9 cellular contexts compared by ENCODE assay signal in the genomic region with DNA sequence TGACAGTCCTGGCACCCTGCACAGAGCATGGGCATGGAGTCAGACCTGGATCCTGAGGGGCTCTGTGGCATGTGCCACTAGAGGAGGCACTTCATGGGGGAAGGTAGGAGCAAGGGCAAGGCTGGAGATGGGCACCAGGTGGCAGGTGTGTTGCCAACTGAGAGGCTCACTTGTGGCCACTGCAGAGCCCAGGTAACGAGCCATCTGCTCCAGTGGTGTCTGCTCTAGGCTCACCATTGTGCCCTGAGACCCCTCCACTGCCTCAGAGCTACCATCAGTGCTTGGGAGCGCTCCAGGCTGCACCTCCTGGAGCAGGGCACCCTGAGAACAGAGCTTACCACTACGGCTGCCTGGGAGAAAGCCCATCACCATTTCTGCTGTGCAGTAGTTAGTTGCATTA. TPM values are rescaled to one million over a fixed set of nuclear protein-coding genes. Genes with fewer than 3 reads are reported as not detected.
DNase-seq lines count a peak whose midpoint lies in the region; ATAC-seq, FAIRE-seq and TF ChIP-seq lines count a peak whose summit lies in the region.
"Had no signal": no experiment of that assay in that cellular context is flagged by ENCODE, and none has a peak within 500 bp of the region (broad histone marks: within the 10 kb centered on the region; RNA-seq: fewer than 3 reads in every experiment).

No MANE protein-coding gene starts in this region.

- no peak for TF ChIP-seq CTCF in GM23338 (conservative IDR thresholded peaks at IDR 0.05; ENCODE audit: low read depth in 2 of 2)

- DNase-seq in GM23338 (ENCODE audit: low spot score) (no peak), NCI-H69 (lab: John Stamatoyannopoulos, UW) (peak; percentile 86), sciatic nerve (ENCODE audit: low spot score) (no peak), NCI-H2081 treated with DMSO at 0.1 percent for 48 hours (lab: John Stamatoyannopoulos, UW) (no peak), RCC 7860 (ENCODE audit: low spot score) (no peak), GM03348 (ENCODE audit: low spot score) (no peak)

- H3K27ac ChIP-seq in GM23338 (ENCODE audit: low read depth): peak overlapping the region; percentile 63; the same call in 1 of the 2 replicates
- H3K27ac ChIP-seq in ectodermal cell (ENCODE audit: insufficient read depth, low read depth, low read length, poor library complexity, severe bottlenecking): peak overlapping the region; percentile 50

- ATAC-seq in GM23338 (peak; percentile 6), sciatic nerve (peak; percentile 0), HG02610 (IDR thresholded peaks at IDR 0.05; ENCODE audit: unreplicated experiment) (no peak)

- H3K36me3 ChIP-seq in GM23338 (ENCODE audit: insufficient read depth) (peaks cover 13% of the 10 kb centered on the region; the same call in 1 of the 2 replicates), ectodermal cell (ENCODE audit: control insufficient read depth, insufficient read depth, low read length) (peaks cover 15% of the 10 kb centered on the region)

- H3K4me1 Mint-ChIP-seq in GM23338: peaks cover 2% of the 10 kb centered on the region; the same call in 1 of the 3 replicates

- peaks cover 15% of the 10 kb centered on the region for H3K27me3 Mint-ChIP-seq in GM23338 (ENCODE audit: insufficient read depth, low read depth, poor library complexity)

- peak overlapping the region; percentile 67 for H3K4me3 Mint-ChIP-seq in GM23338

- H3K27me3 ChIP-seq in GM23338 (ENCODE audit: insufficient read depth) (no peaks in the 10 kb centered on the region), ectodermal cell (ENCODE audit: control insufficient read depth, insufficient read depth, low read length, poor library complexity, severe bottlenecking) (no peaks in the 10 kb centered on the region)

- H3K4me3 ChIP-seq in GM23338: peak overlapping the region; percentile 71; the same call in 1 of the 2 replicates
- peak overlapping the region; percentile 64 for H3K4me3 ChIP-seq in ectodermal cell (ENCODE audit: insufficient read depth, low read depth, low read length)

- peaks cover 24% of the 10 kb centered on the region for H3K79me2 ChIP-seq in GM23338 (replicated peaks; ENCODE audit: insufficient read depth)

- H3K9me2 ChIP-seq in GM23338 (ENCODE audit: insufficient read depth): no peaks in the 10 kb centered on the region

- H3K36me3 Mint-ChIP-seq in GM23338 (ENCODE audit: low read depth): peaks cover 32% of the 10 kb centered on the region

- intact Hi-C loops in sciatic nerve (cut with DNase I): no loop called here

- no peak for FAIRE-seq in RCC 7860 (lab: Jason Lieb, UNC)

- H3F3A ChIP-seq in GM23338 (replicated peaks; ENCODE audit: low read depth): peaks cover 44% of the 10 kb centered on the region

- no peak overlapping the region; the same call in 1 of the 2 replicates for H2AFZ ChIP-seq in GM23338

- no peaks in the 10 kb centered on the region; the same call in 1 of the 2 replicates for H3K4me1 ChIP-seq in GM23338 (ENCODE audit: insufficient read depth)
- no peaks in the 10 kb centered on the region for H3K4me1 ChIP-seq in ectodermal cell (ENCODE audit: control insufficient read depth, insufficient read depth, low read length)

- no peak overlapping the region for H3K27ac Mint-ChIP-seq in GM23338

- WGBS in ectodermal cell, 2 experiments: 90 to 91% methylated on average over 3 of the region's 3 CpGs

- H3K4me2 ChIP-seq in GM23338: peak overlapping the region; percentile 88

- H3K9me3 ChIP-seq in ectodermal cell (ENCODE audit: control insufficient read depth, low read length): no peaks in the 10 kb centered on the region

- H3K9me3 Mint-ChIP-seq in GM23338: no peaks in the 10 kb centered on the region

- peaks cover 4% of the 10 kb centered on the region for H4K20me1 ChIP-seq in GM23338 (replicated peaks; ENCODE audit: insufficient read depth)

TF ChIP-seq in GM23338, 12 proteins besides CTCF, POLR2A, EP300 and RAD21 (continues in another document):
- TF ChIP-seq CREB1 (CRISPR knock-in tag; IDR thresholded peaks at IDR 0.05; ENCODE audit: low read depth): no peak
- TF ChIP-seq EZH2 (IDR thresholded peaks at IDR 0.05; ENCODE audit: low read depth, unreplicated experiment): no peak
- no peak for TF ChIP-seq ZNF114 (CRISPR knock-in tag; IDR thresholded peaks at IDR 0.05)
- TF ChIP-seq, protein P1, sequence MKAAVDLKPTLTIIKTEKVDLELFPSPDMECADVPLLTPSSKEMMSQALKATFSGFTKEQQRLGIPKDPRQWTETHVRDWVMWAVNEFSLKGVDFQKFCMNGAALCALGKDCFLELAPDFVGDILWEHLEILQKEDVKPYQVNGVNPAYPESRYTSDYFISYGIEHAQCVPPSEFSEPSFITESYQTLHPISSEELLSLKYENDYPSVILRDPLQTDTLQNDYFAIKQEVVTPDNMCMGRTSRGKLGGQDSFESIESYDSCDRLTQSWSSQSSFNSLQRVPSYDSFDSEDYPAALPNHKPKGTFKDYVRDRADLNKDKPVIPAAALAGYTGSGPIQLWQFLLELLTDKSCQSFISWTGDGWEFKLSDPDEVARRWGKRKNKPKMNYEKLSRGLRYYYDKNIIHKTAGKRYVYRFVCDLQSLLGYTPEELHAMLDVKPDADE (IDR thresholded peaks at IDR 0.05): no peak
- no peak for TF ChIP-seq EZH2phosphoT487 (IDR thresholded peaks at IDR 0.05; ENCODE audit: unreplicated experiment)
- TF ChIP-seq POLR2AphosphoS5 (IDR thresholded peaks at IDR 0.05; ENCODE audit: low read depth): no peak
- no peak for TF ChIP-seq ZNF331 (CRISPR knock-in tag; IDR thresholded peaks at IDR 0.05; ENCODE audit: low read depth)

RNA-seq across cellular contexts. Expression of gene ZDHHC8, which starts 1.3 kb away (rescaled TPM):
- total RNA-seq in GM23338 (2014; rRNA removed; shearing (Covaris generic)): 26.1 and 47.6 TPM in 2 replicates
- polyA plus RNA-seq in GM23338 (2016; fragmentation: Nextera tagmentation; extraction: Ambion mirVana): 13.7 and 22.1 TPM in 2 replicates
- polyA plus RNA-seq in ectodermal cell (2013, experiment 1 of 4): 65.4 TPM
- polyA plus RNA-seq in ectodermal cell (2013, experiment 2 of 4): 68.7 TPM
- polyA plus RNA-seq in ectodermal cell (2013, experiment 3 of 4): 57.7 TPM
- 58.1 TPM for polyA plus RNA-seq in ectodermal cell (2013, experiment 4 of 4)
- 143 TPM for total RNA-seq in sciatic nerve

RNA-seq across cellular contexts. Expression of gene TRMT2A, which starts 13.3 kb away (rescaled TPM):
- total RNA-seq in GM23338 (2014; rRNA removed; shearing (Covaris generic)): 56.4 and 61.3 TPM in 2 replicates
- polyA plus RNA-seq in GM23338 (2016; fragmentation: Nextera tagmentation; extraction: Ambion mirVana): 41.3 and 42.9 TPM in 2 replicates
- 40.2 TPM for polyA plus RNA-seq in ectodermal cell (2013, experiment 1 of 4)
- 48.7 TPM for polyA plus RNA-seq in ectodermal cell (2013, experiment 2 of 4)
- polyA plus RNA-seq in ectodermal cell (2013, experiment 3 of 4): 36.8 TPM
- 49.3 TPM for polyA plus RNA-seq in ectodermal cell (2013, experiment 4 of 4)
- 46.8 TPM for total RNA-seq in sciatic nerve

RNA-seq across cellular contexts. Expression of gene RANBP1, which starts 14.4 kb away (rescaled TPM):
- total RNA-seq in GM23338 (2014; rRNA removed; shearing (Covaris generic)): 987 and 1,206 TPM in 2 replicates
- polyA plus RNA-seq in GM23338 (2016; fragmentation: Nextera tagmentation; extraction: Ambion mirVana): 988 and 1,014 TPM in 2 replicates
- polyA plus RNA-seq in ectodermal cell (2013, experiment 1 of 4): 522 TPM
- polyA plus RNA-seq in ectodermal cell (2013, experiment 2 of 4): 457 TPM
- 538 TPM for polyA plus RNA-seq in ectodermal cell (2013, experiment 3 of 4)
- polyA plus RNA-seq in ectodermal cell (2013, experiment 4 of 4): 496 TPM
- 58.8 TPM for total RNA-seq in sciatic nerve

RNA-seq across cellular contexts. Expression of gene CCDC188, which starts 20.5 kb away (rescaled TPM):
- not detected in 2 replicates for total RNA-seq in GM23338 (2014; rRNA removed; shearing (Covaris generic))
- polyA plus RNA-seq in GM23338 (2016; fragmentation: Nextera tagmentation; extraction: Ambion mirVana): not detected in 2 replicates
- not detected for polyA plus RNA-seq in ectodermal cell (2013, experiment 1 of 4)
- not detected for polyA plus RNA-seq in ectodermal cell (2013, experiment 2 of 4)
- not detected for polyA plus RNA-seq in ectodermal cell (2013, experiment 3 of 4)
- 0.41 TPM for polyA plus RNA-seq in ectodermal cell (2013, experiment 4 of 4)
- 6.8 TPM for total RNA-seq in sciatic nerve
- total RNA-seq: NCI-H460 had no signal

RNA-seq across cellular contexts. Expression of gene DGCR8, which starts 50.3 kb away (rescaled TPM):
- 41.6 and 48.9 TPM in 2 replicates for total RNA-seq in GM23338 (2014; rRNA removed; shearing (Covaris generic))
- polyA plus RNA-seq in GM23338 (2016; fragmentation: Nextera tagmentation; extraction: Ambion mirVana): 11.4 and 12.2 TPM in 2 replicates
- 45.9 TPM for polyA plus RNA-seq in ectodermal cell (2013, experiment 1 of 4)
- 59.5 TPM for polyA plus RNA-seq in ectodermal cell (2013, experiment 2 of 4)
- 36.5 TPM for polyA plus RNA-seq in ectodermal cell (2013, experiment 3 of 4)
- 38.8 TPM for polyA plus RNA-seq in ectodermal cell (2013, experiment 4 of 4)
- total RNA-seq in sciatic nerve: 37.6 TPM

Comparison
In these comparisons a context has a peak if more than half of its experiments do, and no peak if none do; other contexts are left out.
1. RNA of gene RANBP1, which starts 14.4 kb away (total RNA-seq): 987 to 1,206 TPM in GM23338; 58.8 TPM in sciatic nerve (single experiment); every median in the first group is over 10 times any median in the second.